Comparison of ENCODE assay signal across 9 cellular contexts in the genomic region with DNA sequence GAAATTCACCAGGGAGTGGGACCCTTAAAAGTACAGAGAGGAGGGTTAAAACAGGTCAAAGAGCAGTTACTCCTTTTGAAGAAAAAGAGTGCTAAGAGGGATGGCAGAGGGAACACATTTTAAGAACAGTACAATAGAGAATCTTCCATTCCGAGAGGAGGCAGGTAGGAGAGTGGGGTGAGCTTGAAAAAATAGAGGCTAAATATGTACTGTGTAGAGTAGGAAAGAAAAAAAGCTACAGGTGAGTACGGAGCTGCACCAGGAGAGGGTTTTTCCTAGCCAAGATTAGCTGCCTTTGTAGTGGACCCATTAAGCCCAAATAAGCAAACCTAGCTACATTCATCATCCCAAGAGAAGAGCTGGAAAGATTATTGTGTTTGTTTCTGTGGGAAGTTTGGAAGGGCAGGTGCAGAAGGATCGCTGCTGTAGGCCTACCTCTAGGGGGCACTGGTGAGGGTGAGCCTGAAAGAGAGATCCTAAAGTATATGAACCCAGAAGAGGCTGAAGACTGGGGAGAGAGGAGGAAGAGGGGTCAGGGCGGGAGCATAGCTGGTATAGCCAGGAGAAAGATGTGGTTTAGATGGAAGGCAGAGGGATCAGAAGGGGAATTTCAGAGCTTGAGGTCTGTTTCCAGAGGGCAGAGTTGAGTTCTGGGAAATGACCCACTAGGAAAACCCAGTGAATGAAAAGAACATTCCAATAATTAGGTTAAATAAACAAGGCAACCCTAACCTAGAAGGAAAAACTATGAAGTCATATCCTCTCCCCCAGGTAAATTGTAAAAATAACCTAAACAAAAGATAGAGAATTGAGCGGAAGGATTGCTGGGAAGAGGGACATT. TPM values are rescaled to one million over a fixed set of nuclear protein-coding genes. Genes with fewer than 3 reads are reported as not detected.
DNase-seq lines count a peak whose midpoint lies in the region; ATAC-seq, FAIRE-seq and TF ChIP-seq lines count a peak whose summit lies in the region.
"Had no signal": no experiment of that assay in that cellular context is flagged by ENCODE, and none has a peak within 500 bp of the region (broad histone marks: within the 10 kb centered on the region; RNA-seq: fewer than 3 reads in every experiment).

No MANE protein-coding gene starts in this region.

- no peak overlapping the region for H2BK20ac ChIP-seq in H1 (ENCODE audit: low read length)

- H3K4me1 ChIP-seq in H1 (replicated peaks in 1 of 4; ENCODE audit: control insufficient read depth in 3 of 4, insufficient read depth in 4 of 4, low read length in 3 of 4), result no peaks in the 10 kb centered on the region; a peak in 1 of 7 replicates
- peaks cover 0 to 4% of the 10 kb centered on the region in 2 donors for H3K4me1 ChIP-seq in neuronal stem cell (ENCODE audit: control insufficient read depth in 2 of 2, insufficient read depth in 1 of 2, low read depth in 1 of 2, low read length in 2 of 2)

- peaks cover 41% of the 10 kb centered on the region for H3K4me1 Mint-ChIP-seq in activated CD4-positive, alpha-beta T cell treated with anti-CD3 and anti-CD28 coated beads for 36 hours

- H3K18ac ChIP-seq in H1 (ENCODE audit: extremely low read depth, low read length), result no peak overlapping the region
- H3K18ac ChIP-seq in neuronal stem cell (ENCODE audit: low read length), result no peak overlapping the region

- no peaks in the 10 kb centered on the region for H3K23me2 ChIP-seq in H1 (ENCODE audit: low read depth, low read length)

- H4K20me1 ChIP-seq in H1 (replicated peaks in 1 of 2; ENCODE audit: control insufficient read depth in 1 of 2, insufficient read depth in 2 of 2, low read length in 2 of 2), result peaks cover 0 to 2% of the 10 kb centered on the region in 2 experiments

- H3K27ac ChIP-seq in H1 (ENCODE audit: low read depth, low read length) (no peak overlapping the region), neuronal stem cell (replicated peaks; ENCODE audit: low read length) (no peak overlapping the region), RWPE1 (no peak overlapping the region)

- H3K36me3 ChIP-seq in H1 (ENCODE audit: control insufficient read depth in 2 of 4, insufficient read depth in 4 of 4, low read length in 3 of 4), result no peaks in the 10 kb centered on the region
- H3K36me3 ChIP-seq in neuronal stem cell (replicated peaks in 1 of 2; ENCODE audit: control insufficient read depth in 2 of 2, insufficient read depth in 2 of 2, low read length in 2 of 2), result no peaks in the 10 kb centered on the region

- no peak for TF ChIP-seq EP300 in H1 (IDR thresholded peaks at IDR 0.05; ENCODE audit: borderline replicate concordance in 1 of 2, low read depth in 2 of 2, low read length in 2 of 2)

- H3K9me3 ChIP-seq in H1 (ENCODE audit: insufficient read depth in 2 of 2, low read depth in 1 of 2, low read length in 1 of 2) (no peaks in the 10 kb centered on the region), neuronal stem cell (replicated peaks in 1 of 2; ENCODE audit: control insufficient read depth in 2 of 2, insufficient read depth in 1 of 2, low read depth in 1 of 2, low read length in 2 of 2) (no peaks in the 10 kb centered on the region)

- no peak overlapping the region for H4K8ac ChIP-seq in H1 (ENCODE audit: extremely low read depth, insufficient read depth, low read length)
- H4K8ac ChIP-seq in neuronal stem cell (ENCODE audit: low read depth, low read length), result no peak overlapping the region

- 53% methylated on average over 5 of the region's 5 CpGs; no CpG with 5 or more reads in 1 of the 2 experiments for WGBS in H1 (ENCODE audit: extremely low coverage in 1 of 2, insufficient coverage in 1 of 2, insufficient read length in 1 of 2, insufficient replicate concordance in 2 of 2, low coverage in 1 of 2, low lambda C conversion rate in 2 of 2, missing lambda C conversion rate in 1 of 2), 2 experiments
- no CpG with 5 or more reads among the region's 5 CpGs for WGBS in neuronal stem cell (ENCODE audit: extremely low coverage in 2 of 2, insufficient read length in 2 of 2, insufficient replicate concordance in 1 of 2), 2 donors

- H2BK120ac ChIP-seq in H1 (replicated peaks; ENCODE audit: low read depth, low read length) (no peak overlapping the region), neuronal stem cell (ENCODE audit: low read depth, low read length) (no peak overlapping the region)

- H3K27me3 ChIP-seq in H1 (replicated peaks in 1 of 4; ENCODE audit: control insufficient read depth in 3 of 4, extremely low read depth in 1 of 4, insufficient read depth in 3 of 4, low read length in 3 of 4) (no peaks in the 10 kb centered on the region), neuronal stem cell (ENCODE audit: control insufficient read depth in 3 of 3, insufficient read depth in 3 of 3, low read depth in 1 of 3, low read length in 3 of 3) (no peaks in the 10 kb centered on the region)

- H2BK15ac ChIP-seq in H1 (ENCODE audit: low read length) (no peak overlapping the region), neuronal stem cell (ENCODE audit: low read length) (no peak overlapping the region)

- H2BK5ac ChIP-seq in H1 (ENCODE audit: low read depth, low read length), result no peak overlapping the region
- H2BK5ac ChIP-seq in neuronal stem cell (ENCODE audit: low read length), result no peak overlapping the region

- H3K4ac ChIP-seq in H1 (replicated peaks; ENCODE audit: insufficient read length, low read depth, low read length) (no peak overlapping the region), neuronal stem cell (ENCODE audit: low read length) (no peak overlapping the region)

- peak; percentile 52 for FAIRE-seq in H1 (lab: Jason Lieb, UNC)

- H3K79me2 ChIP-seq in H1 (ENCODE audit: control insufficient read depth in 1 of 2, insufficient read depth in 2 of 2, low read length in 2 of 2), result no peaks in the 10 kb centered on the region

- POLR2A ChIA-PET in activated CD4-positive, alpha-beta T cell treated with anti-CD3 and anti-CD28 coated beads for 36 hours (lab: Charles Lee), result no interaction called here
- POLR2A ChIA-PET in H1 (lab: Charles Lee; ENCODE audit: partially characterized antibody) (interaction anchor here (1.7 kb wide), 1 partner anchor 16 kb away, joined by 4 read pairs; no protein-coding TSS in a partner anchor), RWPE1 (lab: Yijun Ruan, JAX; ENCODE audit: low non-redundant PET) (no interaction called here)

- H3K56ac ChIP-seq in H1 (replicated peaks; ENCODE audit: insufficient read length, low read depth, low read length), result no peak overlapping the region

- H3K4me3 Mint-ChIP-seq in activated CD4-positive, alpha-beta T cell treated with anti-CD3 and anti-CD28 coated beads for 36 hours, result no peak overlapping the region
- H3K4me3 Mint-ChIP-seq: stimulated activated naive CD8-positive, alpha-beta T cell treated with anti-CD3 and anti-CD28 coated beads, Interleukin-15, amount 100 ng/mL, for 72 hours had no signal

- H3K4me3 ChIP-seq in H1 (ENCODE audit: extremely low read depth in 1 of 4, insufficient read depth in 2 of 4, low read depth in 3 of 4, low read length in 4 of 4) (no peak overlapping the region), neuronal stem cell (ENCODE audit: low read length in 2 of 2) (no peak overlapping the region)

- H3K9me3 Mint-ChIP-seq in activated CD4-positive, alpha-beta T cell treated with anti-CD3 and anti-CD28 coated beads for 36 hours (ENCODE audit: low read depth), result no peaks in the 10 kb centered on the region

- no peaks in the 10 kb centered on the region for H3K27me3 Mint-ChIP-seq in activated CD4-positive, alpha-beta T cell treated with anti-CD3 and anti-CD28 coated beads for 36 hours
- H3K27me3 Mint-ChIP-seq: stimulated activated naive CD8-positive, alpha-beta T cell treated with anti-CD3 and anti-CD28 coated beads, Interleukin-15, amount 100 ng/mL, for 72 hours had no signal

- H3K4me2 ChIP-seq in H1 (ENCODE audit: insufficient read depth in 1 of 2, low read depth in 2 of 2, low read length in 2 of 2) (no peak overlapping the region), neuronal stem cell (ENCODE audit: insufficient read depth, low read length, poor library complexity, severe bottlenecking) (no peak overlapping the region)

- H3K27ac Mint-ChIP-seq in activated CD4-positive, alpha-beta T cell treated with anti-CD3 and anti-CD28 coated beads for 36 hours, result no peak overlapping the region

- TF ChIP-seq POLR2A in H1 (IDR thresholded peaks at IDR 0.05; ENCODE audit: control extremely low read depth in 1 of 2, low read depth in 2 of 2, low read length in 2 of 2), result no peak

- peak; percentile 52 to 60 for TF ChIP-seq RAD21 in H1 (IDR thresholded peaks at IDR 0.05 in 1 of 2, conservative IDR thresholded peaks at IDR 0.05 in 1 of 2; ENCODE audit: low read depth in 2 of 2, low read length in 2 of 2)

- no peak for ATAC-seq in activated CD4-positive, alpha-beta T cell treated with anti-CD3 and anti-CD28 coated beads for 36 hours
- no peak for ATAC-seq in GM21381 (IDR thresholded peaks at IDR 0.05; ENCODE audit: unreplicated experiment)
- ATAC-seq: stimulated activated naive CD8-positive, alpha-beta T cell treated with anti-CD3 and anti-CD28 coated beads, Interleukin-15, amount 100 ng/mL, for 72 hours had no signal

- no peak overlapping the region for H4K91ac ChIP-seq in H1 (replicated peaks; ENCODE audit: insufficient read length, low read length)
- H4K91ac ChIP-seq in neuronal stem cell (ENCODE audit: low read depth, low read length, poor library complexity), result no peak overlapping the region

- H4K5ac ChIP-seq in H1 (ENCODE audit: insufficient read length, low read depth, low read length), result no peak overlapping the region

- CTCF ChIA-PET in activated CD4-positive, alpha-beta T cell treated with anti-CD3 and anti-CD28 coated beads for 36 hours (lab: Charles Lee), result interaction anchor here (0.6 to 4.1 kb wide), 21 partner anchors 9 to 128 kb away, joined by 3 to 33 read pairs (median 3); a partner anchor contains a TSS
- CTCF ChIA-PET in H1 (lab: Charles Lee; ENCODE audit: partially characterized antibody) (interaction anchor here (0.5 to 10.3 kb wide), 43 partner anchors 10 to 1527 kb away, joined by 3 to 122 read pairs (median 5); a partner anchor contains a TSS), RWPE1 (lab: Yijun Ruan, JAX) (interaction anchor here (0.5 to 1.2 kb wide), 8 partner anchors 13 to 636 kb away, joined by 3 to 4 read pairs (median 3); no protein-coding TSS in a partner anchor)

- H3K79me1 ChIP-seq in H1 (ENCODE audit: low read depth, low read length) (no peaks in the 10 kb centered on the region), neuronal stem cell (ENCODE audit: low read depth, low read length) (no peaks in the 10 kb centered on the region)

- DNase-seq in GM03348 (ENCODE audit: low spot score) (peak; percentile 36), KBM-7 (peak; percentile 67), H1 (ENCODE audit: low read depth in 1 of 2, low spot score in 2 of 2) (peak in 1 of 2 experiments; percentile 85), neuronal stem cell (ENCODE audit: low spot score) (peak; percentile 24), NCI-H2227 (lab: John Stamatoyannopoulos, UW; ENCODE audit: unreplicated experiment) (no peak), RWPE1 (ENCODE audit: low spot score) (no peak)
- DNase-seq in activated CD4-positive, alpha-beta T cell treated with anti-CD3 and anti-CD28 coated beads for 36 hours, result peak; percentile 72

- H3K36me3 Mint-ChIP-seq in activated CD4-positive, alpha-beta T cell treated with anti-CD3 and anti-CD28 coated beads for 36 hours (ENCODE audit: low read depth), result peaks cover 35% of the 10 kb centered on the region

- H2AK5ac ChIP-seq in H1 (ENCODE audit: low read depth, low read length), result no peak overlapping the region
- no peak overlapping the region for H2AK5ac ChIP-seq in neuronal stem cell (ENCODE audit: low read depth, low read length)

- TF ChIP-seq CTCF in H1 (IDR thresholded peaks at IDR 0.05; ENCODE audit: control extremely low read depth in 1 of 3, insufficient read depth in 1 of 3, low read depth in 1 of 3, low read length in 3 of 3), result peak; percentile 78 to 93 (median 86)
- no peak; the same call in 1 of the 2 replicates for TF ChIP-seq CTCF in RWPE1 (conservative IDR thresholded peaks at IDR 0.05; ENCODE audit: low read depth)

- H3K14ac ChIP-seq in H1 (ENCODE audit: insufficient read length) (no peak overlapping the region), neuronal stem cell (ENCODE audit: low read length) (no peak overlapping the region)

- intact Hi-C loops in activated CD4-positive, alpha-beta T cell treated with anti-CD3 and anti-CD28 coated beads for 36 hours (cut with DNase I, micrococcal nuclease), result loop anchor here (1.0 kb wide), 2 partner anchors 13 to 50 kb away; a partner anchor contains a TSS

- H2AFZ ChIP-seq in H1 (ENCODE audit: low read length) (no peak overlapping the region), neuronal stem cell (ENCODE audit: low read length) (no peak overlapping the region)

- H2BK12ac ChIP-seq in H1 (ENCODE audit: low read depth, low read length) (no peak overlapping the region), neuronal stem cell (ENCODE audit: low read length) (no peak overlapping the region)

- H3K9ac ChIP-seq in H1 (replicated peaks in 1 of 4; ENCODE audit: extremely low read depth in 1 of 4, low read depth in 3 of 4, low read length in 3 of 4), result no peak overlapping the region
- H3K9ac ChIP-seq in neuronal stem cell (ENCODE audit: low read depth, low read length, poor library complexity), result no peak overlapping the region

- H3K23ac ChIP-seq in H1 (ENCODE audit: insufficient read length) (no peak overlapping the region), neuronal stem cell (ENCODE audit: low read depth, low read length, poor library complexity) (no peak overlapping the region)

- in situ Hi-C loops in KBM-7 (cut with MboI; ENCODE audit: low pct_unique_long_range_greater_than_20kb, low sequenced_read_pairs), result no loop called here

RNA-seq across cellular contexts. Expression of a gene that starts 50.2 kb away (rescaled TPM):
- 1 to 10 TPM; 5.4 to 8.1 TPM for total RNA-seq in activated CD4-positive, alpha-beta T cell treated with anti-CD3 and anti-CD28 coated beads for 36 hours
- 7.7 and 7.8 TPM in 2 replicates for total RNA-seq in H1 (2021; fragmentation: NEBNext Ultra II Directional; extraction: Animal tissue kit (Norgen Biotek cat#: 25700))
- 1.2 and 1.5 TPM in 2 replicates for polyA plus RNA-seq in H1 (2011; rRNA removed)
- polyA plus RNA-seq in H1 (2011; cell fraction: cytosol; rRNA removed), result 1.8 TPM
- 1.0 TPM for polyA plus RNA-seq in H1 (2011; cell fraction: nucleus; rRNA removed)
- polyA plus RNA-seq in H1 (2012, experiment 1 of 2), result 3.5 to 5.6 TPM (median 4.6 TPM) in 4 replicates
- polyA plus RNA-seq in H1 (2012, experiment 2 of 2), result 0.73 TPM
- 4.3 TPM for polyA plus RNA-seq in H1 (2013, experiment 1 of 2)
- polyA plus RNA-seq in H1 (2013, experiment 2 of 2), result 3.9 TPM
- polyA minus RNA-seq in H1 (2011; rRNA and poly(A)+ RNA removed), result 0.79 and 2.0 TPM in 2 replicates
- polyA minus RNA-seq in H1 (2011; cell fraction: cytosol; rRNA and poly(A)+ RNA removed), result 2.5 TPM
- 3.0 TPM for polyA minus RNA-seq in H1 (2011; cell fraction: nucleus; rRNA and poly(A)+ RNA removed)
- polyA plus RNA-seq in neuronal stem cell (2013, experiment 1 of 2), result 13.5 TPM
- 13.0 TPM for polyA plus RNA-seq in neuronal stem cell (2013, experiment 2 of 2)

Comparison
In these comparisons a context has a peak if more than half of its experiments do, and no peak if none do; other contexts are left out.
1. DNase-seq: peak in GM03348 (single experiment), KBM-7 (single experiment), activated CD4-positive, alpha-beta T cell treated with anti-CD3 and anti-CD28 coated beads for 36 hours (single experiment) and neuronal stem cell (single experiment); none in NCI-H2227 (single experiment) and RWPE1 (single experiment).